ENCODE assay signal across 27 cellular contexts in the genomic region with DNA sequence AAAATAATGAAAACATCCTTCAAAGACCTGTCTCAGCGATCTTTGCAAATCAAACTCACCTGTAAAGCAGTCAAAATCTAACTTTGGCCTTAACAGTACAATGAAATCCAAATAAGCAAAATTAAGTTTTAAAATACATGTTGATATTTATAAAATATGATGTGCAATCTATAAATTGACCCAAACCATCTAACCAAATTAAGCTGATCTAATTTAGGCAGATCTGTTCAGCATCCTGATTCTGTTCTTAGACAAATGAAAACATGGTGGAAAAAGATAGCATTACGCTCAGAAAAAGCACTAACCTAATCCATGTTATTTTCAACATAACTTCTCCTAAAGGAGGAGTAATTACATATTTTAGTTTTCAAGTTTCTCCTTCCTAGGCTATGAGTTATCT. TPM values are rescaled to one million over a fixed set of nuclear protein-coding genes. Genes with fewer than 3 reads are reported as not detected.
"Had no signal": no experiment of that assay in that cellular context is flagged by ENCODE, and none has a peak within 500 bp of the region (broad histone marks: within the 10 kb centered on the region; RNA-seq: fewer than 3 reads in every experiment).

No MANE protein-coding gene starts in this region.

- H3K27ac ChIP-seq: colonic mucosa, epithelial cell of prostate, esophagus squamous epithelium, gastrocnemius medialis, heart right ventricle, left lung, lower lobe of right lung had no signal

- H3K4me1 ChIP-seq: colonic mucosa, gastrocnemius medialis, left lung, lower lobe of right lung had no signal

- H3K36me3 ChIP-seq: colonic mucosa, esophagus squamous epithelium, gastrocnemius medialis, heart right ventricle, left lung, lower lobe of right lung had no signal

- DNase-seq: colonic mucosa; cortex of kidney; effector CD8-positive, alpha-beta T cell; effector memory CD8-positive, alpha-beta T cell; endodermal cell; erythroblast; esophagus squamous epithelium; foreskin fibroblast; foreskin melanocyte; gastrocnemius medialis; glutamatergic neuron; head of caudate nucleus; heart right ventricle; hippocampal formation; left cardiac atrium; left lung; left ventricle myocardium superior; lower lobe of right lung; mesenchymal stem cell; mucosa of descending colon; naive B cell had no signal

- H3K27me3 ChIP-seq: colonic mucosa, gastrocnemius medialis, heart right ventricle, left lung had no signal

- H3K4me3 ChIP-seq: colonic mucosa, esophagus squamous epithelium, gastrocnemius medialis, heart right ventricle, left lung, lower lobe of right lung, mucosa of descending colon had no signal

- H3K9me3 ChIP-seq: colonic mucosa, gastrocnemius medialis, left lung, lower lobe of right lung, mucosa of descending colon had no signal

RNA-seq across cellular contexts. Expression of a gene that starts 25.7 kb away (rescaled TPM):
- total RNA-seq: colonic mucosa, esophagus squamous epithelium, gastrocnemius medialis, glomerular endothelial cell, heart right ventricle, left ventricle myocardium superior, lower leg skin, mesenteric fat pad, mesothelial cell of epicardium, myocyte had no signal
- polyA plus RNA-seq: heart right ventricle had no signal
